ENCODE assay signal across 8 cellular contexts in the genomic region with DNA sequence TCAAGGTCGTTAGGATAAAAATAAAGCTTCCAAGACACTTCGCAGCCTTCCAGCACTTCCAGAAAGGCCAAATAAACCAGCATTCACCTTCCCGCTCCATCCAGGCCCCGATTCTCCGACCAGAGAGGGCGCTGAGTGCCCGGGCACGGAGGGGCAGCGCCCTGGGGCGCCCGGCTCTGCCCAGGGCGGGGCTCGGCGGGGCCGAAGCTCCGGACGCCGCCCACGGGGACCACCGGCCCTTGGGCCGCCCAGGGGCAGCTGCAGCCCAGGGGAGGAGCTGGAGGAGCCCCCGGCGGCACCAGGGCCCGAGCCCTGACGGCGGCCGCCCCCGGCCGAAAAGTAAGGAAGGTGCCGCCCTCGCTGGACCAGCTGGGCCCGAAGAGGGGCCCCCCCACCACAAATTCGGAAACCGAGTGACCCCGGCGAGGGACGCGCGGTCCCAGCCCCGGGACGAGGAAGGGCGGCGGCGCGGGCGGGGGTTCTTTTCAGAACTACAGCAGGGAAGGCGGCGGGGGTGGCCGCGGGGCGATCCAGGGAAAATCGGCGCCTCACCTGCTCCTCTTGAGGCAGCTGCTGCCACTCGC. TPM values are rescaled to one million over a fixed set of nuclear protein-coding genes. Genes with fewer than 3 reads are reported as not detected.
DNase-seq lines count a peak whose midpoint lies in the region; ATAC-seq and TF ChIP-seq lines count a peak whose summit lies in the region.

No MANE protein-coding gene starts in this region.

- CTCF ChIA-PET in mammary epithelial cell (lab: Charles Lee; ENCODE audit: low non-redundant PET), result interaction anchor here (0.5 kb wide), 1 partner anchor 19 kb away, joined by 9 read pairs; no protein-coding TSS in a partner anchor

- H4K20me1 ChIP-seq in DND-41 (ENCODE audit: insufficient read depth, low read length), result peaks cover 34% of the 10 kb centered on the region; the same call in 1 of the 2 replicates
- no peaks in the 10 kb centered on the region for H4K20me1 ChIP-seq in mammary epithelial cell (ENCODE audit: insufficient read depth, low read length)

- H2AFZ ChIP-seq in DND-41 (ENCODE audit: low read depth, low read length) (peak overlapping the region; percentile 87), mammary epithelial cell (ENCODE audit: low read depth, low read length) (peak overlapping the region; percentile 81)

- WGBS in HUES64, result under 1% methylated on average over 54 of the region's 54 CpGs
- under 1% methylated on average over 14 of the region's 54 CpGs for WGBS in mammary epithelial cell (ENCODE audit: low coverage, missing lambda C conversion rate)

- dilution Hi-C loops in mammary epithelial cell (cut with HindIII; ENCODE audit: low sequenced_read_pairs), result no loop called here

- DNase-seq in DND-41 (peak; percentile 40), T-helper 2 cell (peak in 3 of 5 experiments; percentile 10 to 19 (median 11)), mammary epithelial cell (peak; percentile 44), iPS-NIHi11 (ENCODE audit: low spot score) (peak; percentile 72), NCI-H1694 treated with DMSO at 0.1 percent for 48 hours (lab: John Stamatoyannopoulos, UW) (no peak)

- H3K27me3 ChIP-seq in DND-41 (ENCODE audit: insufficient read depth, low read length, poor library complexity) (no peaks in the 10 kb centered on the region), HUES64 (ENCODE audit: insufficient read depth, low read length) (no peaks in the 10 kb centered on the region), mammary epithelial cell (ENCODE audit: insufficient read depth, low read length) (no peaks in the 10 kb centered on the region), skeletal muscle satellite cell (ENCODE audit: control insufficient read depth, insufficient read depth, low read length) (no peaks in the 10 kb centered on the region)

- peak overlapping the region; percentile 73 for H3K4me2 ChIP-seq in DND-41 (ENCODE audit: insufficient read depth, low read length)
- H3K4me2 ChIP-seq in mammary epithelial cell (ENCODE audit: insufficient read depth, low read depth, low read length), result peak overlapping the region; percentile 83
- H3K4me2 ChIP-seq in skeletal muscle satellite cell (ENCODE audit: low read length), result peak overlapping the region; percentile 82

- H3K27ac ChIP-seq in DND-41 (ENCODE audit: low read length), result peak overlapping the region; percentile 87
- H3K27ac ChIP-seq in HUES64 (ENCODE audit: low read depth, low read length), result peak overlapping the region; percentile 77
- peak overlapping the region; percentile 95 for H3K27ac ChIP-seq in mammary epithelial cell (ENCODE audit: insufficient read depth, low read depth, low read length)

- H3K79me2 ChIP-seq in DND-41 (ENCODE audit: insufficient read depth, low read length), result peaks cover 56% of the 10 kb centered on the region
- peaks cover 44% of the 10 kb centered on the region for H3K79me2 ChIP-seq in mammary epithelial cell (ENCODE audit: insufficient read depth, low read length)

- TF ChIP-seq CTCF in DND-41 (IDR thresholded peaks at IDR 0.05; ENCODE audit: borderline replicate concordance, extremely low read depth, low read length, poor library complexity, severe bottlenecking) (peak; percentile 65), mammary epithelial cell (conservative IDR thresholded peaks at IDR 0.05 in 1 of 2, IDR thresholded peaks at IDR 0.05 in 1 of 2; ENCODE audit: extremely low read depth in 1 of 2, insufficient read depth in 1 of 2, low read depth in 1 of 2, low read length in 2 of 2) (peak; percentile 27 to 54)

- in situ Hi-C loops in mammary epithelial cell (cut with MboI; ENCODE audit: low sequenced_read_pairs in 2 of 2), result no loop called here

- peaks cover 24% of the 10 kb centered on the region for H3K36me3 ChIP-seq in DND-41 (ENCODE audit: insufficient read depth, low read length)
- no peaks in the 10 kb centered on the region for H3K36me3 ChIP-seq in HUES64 (ENCODE audit: insufficient read depth, low read length)
- no peaks in the 10 kb centered on the region for H3K36me3 ChIP-seq in mammary epithelial cell (ENCODE audit: insufficient read depth, low read length)
- H3K36me3 ChIP-seq in skeletal muscle satellite cell (ENCODE audit: insufficient read depth, low read length), result peaks cover 5% of the 10 kb centered on the region

- peak; percentile 17; the same call in 2 of the 3 replicates for ATAC-seq in DND-41 (ENCODE audit: insufficient read depth, low read depth)
- ATAC-seq in GM21381 (IDR thresholded peaks at IDR 0.05; ENCODE audit: unreplicated experiment), result peak; percentile 34

- no TSS peak for BruUV-seq in mammary epithelial cell (replicated peaks; lab: Mats Ljungman, UMichigan)

- H3K9me3 ChIP-seq in DND-41 (ENCODE audit: insufficient read depth, low read length, severe bottlenecking) (no peaks in the 10 kb centered on the region), HUES64 (ENCODE audit: insufficient read depth, low read depth, low read length) (no peaks in the 10 kb centered on the region), mammary epithelial cell (replicated peaks; ENCODE audit: insufficient read depth, low read length) (no peaks in the 10 kb centered on the region), skeletal muscle satellite cell (replicated peaks; ENCODE audit: low read length) (no peaks in the 10 kb centered on the region)

- peaks cover 41% of the 10 kb centered on the region for H3K4me1 ChIP-seq in DND-41 (ENCODE audit: insufficient read depth, low read length)
- peaks cover 11% of the 10 kb centered on the region; the same call in 1 of the 2 replicates for H3K4me1 ChIP-seq in HUES64 (ENCODE audit: insufficient read depth, low read length)
- peaks cover 41% of the 10 kb centered on the region for H3K4me1 ChIP-seq in mammary epithelial cell (ENCODE audit: insufficient read depth, low read length)
- peaks cover 58% of the 10 kb centered on the region for H3K4me1 ChIP-seq in skeletal muscle satellite cell (ENCODE audit: control insufficient read depth, insufficient read depth, low read length)

- peak overlapping the region; percentile 87 for H3K9ac ChIP-seq in DND-41 (ENCODE audit: low read depth, low read length)
- peak overlapping the region; percentile 74 for H3K9ac ChIP-seq in HUES64 (ENCODE audit: low read depth, low read length)
- peak overlapping the region; percentile 92 for H3K9ac ChIP-seq in mammary epithelial cell (ENCODE audit: insufficient read depth, low read length)
- H3K9ac ChIP-seq in skeletal muscle satellite cell (ENCODE audit: low read depth, low read length), result peak overlapping the region; percentile 96

- intact Hi-C loops in mammary epithelial cell (cut with micrococcal nuclease), result loop anchor here (1.0 kb wide), 2 partner anchors 11 to 67 kb away; no protein-coding TSS in a partner anchor

- peak overlapping the region; percentile 37 to 61 for H3K4me3 ChIP-seq in DND-41 (ENCODE audit: low read depth in 1 of 2, low read length in 2 of 2)
- H3K4me3 ChIP-seq in HUES64 (ENCODE audit: low read length), result peak overlapping the region; percentile 62
- peak overlapping the region; percentile 80 to 90 (median 81) for H3K4me3 ChIP-seq in mammary epithelial cell (replicated peaks in 1 of 3; ENCODE audit: insufficient read depth in 1 of 3, low read depth in 2 of 3, low read length in 3 of 3)
- H3K4me3 ChIP-seq in skeletal muscle satellite cell (ENCODE audit: low read length), result peak overlapping the region; percentile 77

RNA-seq across cellular contexts. Expression of gene ATL3, which starts 0.3 kb away (rescaled TPM):
- polyA plus RNA-seq in HUES64 (2013, experiment 1 of 2), result 8.0 TPM
- 9.8 TPM for polyA plus RNA-seq in HUES64 (2013, experiment 2 of 2)
- total RNA-seq in mammary epithelial cell, result 100 to 1,000 TPM in 1 of 2 donors, 10 to 100 TPM in 1; 63.7 to 163 TPM
- 38.3 TPM for polyA plus RNA-seq in mammary epithelial cell
- polyA minus RNA-seq in mammary epithelial cell, result 82.5 TPM
- total RNA-seq in skeletal muscle satellite cell (2012; rRNA removed), result 119 and 152 TPM in 2 replicates

RNA-seq across cellular contexts. Expression of gene RTN3, which starts 10.5 kb away (rescaled TPM):
- 144 TPM for polyA plus RNA-seq in HUES64 (2013, experiment 1 of 2)
- polyA plus RNA-seq in HUES64 (2013, experiment 2 of 2), result 163 TPM
- 10 to 100 TPM; 39.5 to 58.5 TPM for total RNA-seq in mammary epithelial cell
- polyA plus RNA-seq in mammary epithelial cell, result 53.5 TPM
- 76.7 TPM for polyA minus RNA-seq in mammary epithelial cell
- total RNA-seq in skeletal muscle satellite cell (2012; rRNA removed), result 57.9 and 63.1 TPM in 2 replicates

RNA-seq across cellular contexts. Expression of gene PLAAT3, which starts 56.6 kb away (rescaled TPM):
- 64.3 TPM for polyA plus RNA-seq in HUES64 (2013, experiment 1 of 2)
- polyA plus RNA-seq in HUES64 (2013, experiment 2 of 2), result 76.1 TPM
- total RNA-seq in mammary epithelial cell, result 1 to 10 TPM; 2.7 to 6.3 TPM
- polyA plus RNA-seq in mammary epithelial cell, result 2.1 TPM
- polyA minus RNA-seq in mammary epithelial cell, result 13.1 TPM
- total RNA-seq in skeletal muscle satellite cell (2012; rRNA removed), result 10.3 and 11.7 TPM in 2 replicates
